20 cellular contexts compared by ENCODE assay signal in genomic region chr2:191818133-191818532, GRCh38.
"Had no signal": no experiment of that assay in that cellular context is flagged by ENCODE, and none has a peak within 500 bp of the region (broad histone marks: within the 10 kb centered on the region; RNA-seq: fewer than 3 reads in every experiment).

No MANE protein-coding gene starts in this region.

- H3K4me1 ChIP-seq: esophagus muscularis mucosa, foreskin keratinocyte, gastroesophageal sphincter, left lung, lower lobe of right lung had no signal

- DNase-seq: dermis blood vessel endothelial cell; dorsolateral prefrontal cortex; effector CD4-positive, alpha-beta T cell; effector memory CD4-positive, alpha-beta T cell; foreskin keratinocyte; heart left ventricle; hypothalamus; immature natural killer cell; islet precursor cell; kidney; kidney glomerular epithelial cell; left lung; lower lobe of right lung; mesenchymal stem cell; mucosa of descending colon; naive B cell had no signal

- ATAC-seq: foreskin keratinocyte, gastroesophageal sphincter, left lung, lower lobe of right lung, mucosa of descending colon had no signal

- H3K27me3 ChIP-seq: dorsolateral prefrontal cortex, esophagus muscularis mucosa, foreskin keratinocyte, gastroesophageal sphincter, heart left ventricle, hepatocyte, left lung had no signal

- H3K4me3 ChIP-seq: esophagus muscularis mucosa, gastroesophageal sphincter, hepatocyte, left lung, lower lobe of right lung, mucosa of descending colon had no signal

- H3K27ac ChIP-seq: coronary artery, esophagus muscularis mucosa, foreskin keratinocyte, gastroesophageal sphincter, hepatocyte, left lung, lower lobe of right lung had no signal

- H3K36me3 ChIP-seq: esophagus muscularis mucosa, gastroesophageal sphincter, heart left ventricle, left lung, lower lobe of right lung had no signal

- H3K9me3 ChIP-seq: esophagus muscularis mucosa, gastroesophageal sphincter, heart left ventricle, left lung, lower lobe of right lung, mucosa of descending colon had no signal
